ENCODE assay signal across 1 cellular context in the genomic region with DNA sequence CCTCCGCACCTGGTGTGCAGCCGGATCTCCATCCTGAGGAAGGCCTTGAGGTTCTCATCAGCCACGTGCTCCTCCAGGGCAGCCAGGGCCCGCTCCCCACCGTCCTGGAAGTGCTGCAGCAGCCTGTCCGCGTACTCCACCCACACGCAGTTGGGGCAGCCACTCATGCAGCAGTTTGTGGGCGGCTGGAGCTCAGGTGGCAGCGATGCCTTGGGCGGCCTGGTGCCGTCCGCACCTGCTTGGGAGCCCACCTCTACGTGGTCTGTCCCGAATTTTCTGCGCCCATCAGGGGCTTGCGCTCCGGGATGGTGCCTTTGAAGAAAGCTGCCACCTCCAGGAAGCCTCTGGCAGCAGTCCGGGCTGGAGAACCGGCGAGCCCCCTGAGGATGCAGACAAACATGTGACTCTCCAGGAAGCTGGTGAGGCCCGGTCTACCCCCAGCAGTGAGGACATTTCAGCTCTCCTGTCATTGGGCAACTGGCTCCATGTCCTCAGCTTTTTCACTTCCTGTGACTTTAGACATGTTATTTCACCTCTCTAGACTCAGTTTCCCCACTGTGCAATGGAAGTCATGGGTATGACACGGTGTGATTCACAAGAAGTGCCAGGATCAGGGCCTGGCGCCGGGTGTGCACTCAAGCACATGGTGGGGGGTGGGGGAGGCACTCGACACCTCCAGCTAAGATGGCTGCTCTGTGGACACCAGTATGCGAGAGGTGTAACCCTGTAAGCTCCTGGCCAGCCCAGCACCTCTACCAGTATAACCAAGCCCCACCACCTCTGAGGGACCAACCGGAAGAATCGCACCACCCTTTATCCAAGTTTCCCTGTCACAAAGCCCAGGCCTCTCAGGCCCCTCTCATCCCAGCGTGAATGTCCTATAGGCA.
TF ChIP-seq lines count a peak whose summit lies in the region.

No MANE protein-coding gene starts in this region.

TF ChIP-seq in HepG2, 621 proteins besides CTCF, POLR2A, EP300 and RAD21 (continues in another document):
- TF ChIP-seq ZBTB20 (CRISPR knock-in tag; IDR thresholded peaks at IDR 0.05; ENCODE audit: borderline replicate concordance, low read depth) (peak; percentile 55; the same call in 1 of the 2 replicates), HOXA3 (CRISPR knock-in tag; IDR thresholded peaks at IDR 0.05) (peak; percentile 58), ZNF367 (CRISPR knock-in tag; IDR thresholded peaks at IDR 0.05; ENCODE audit: borderline replicate concordance) (no peak), ISX (CRISPR knock-in tag; conservative IDR thresholded peaks at IDR 0.05) (no peak), YEATS4 (CRISPR knock-in tag; IDR thresholded peaks at IDR 0.05; ENCODE audit: borderline replicate concordance) (no peak), TMF1 (CRISPR knock-in tag; IDR thresholded peaks at IDR 0.05; ENCODE audit: low read depth) (peak; percentile 77; the same call in 1 of the 2 replicates), IRX3 (CRISPR knock-in tag; IDR thresholded peaks at IDR 0.05; ENCODE audit: borderline replicate concordance, low read depth) (peak; percentile 50; the same call in 1 of the 2 replicates), ZC3H4 (CRISPR knock-in tag; IDR thresholded peaks at IDR 0.05; ENCODE audit: borderline replicate concordance) (peak; percentile 74; the same call in 1 of the 2 replicates), ZNF160 (CRISPR knock-in tag; IDR thresholded peaks at IDR 0.05) (0 out of 2 replicates have a peak, but pooled peaks have one; percentile 1), ZNF816 (CRISPR knock-in tag; IDR thresholded peaks at IDR 0.05; ENCODE audit: borderline replicate concordance) (0 out of 2 replicates have a peak, but pooled peaks have one; percentile 24), MLLT10 (CRISPR knock-in tag; IDR thresholded peaks at IDR 0.05) (no peak), ZNF138 (CRISPR knock-in tag; IDR thresholded peaks at IDR 0.05; ENCODE audit: low read depth) (no peak), POLR2G (IDR thresholded peaks at IDR 0.05; ENCODE audit: low read depth, low read length) (peak; percentile 43; the same call in 1 of the 2 replicates), NR2F1 (CRISPR knock-in tag; IDR thresholded peaks at IDR 0.05) (no peak), KMT2B (CRISPR knock-in tag; IDR thresholded peaks at IDR 0.05) (no peak), LCORL (IDR thresholded peaks at IDR 0.05) (no peak), LCORL (CRISPR knock-in tag; IDR thresholded peaks at IDR 0.05) (no peak), ZNF558 (CRISPR knock-in tag; IDR thresholded peaks at IDR 0.05; ENCODE audit: borderline replicate concordance) (peak; percentile 80; the same call in 1 of the 2 replicates), CREB1 (IDR thresholded peaks at IDR 0.05) (no peak), CREB1 (CRISPR knock-in tag; IDR thresholded peaks at IDR 0.05) (no peak), NFYB (CRISPR knock-in tag; IDR thresholded peaks at IDR 0.05) (0 out of 2 replicates have a peak, but pooled peaks have one; percentile 7), ZNF709 (CRISPR knock-in tag; IDR thresholded peaks at IDR 0.05) (no peak), ZNF224 (CRISPR knock-in tag; IDR thresholded peaks at IDR 0.05) (peak; percentile 61; the same call in 1 of the 2 replicates), RBM22 (optimal IDR thresholded peaks at IDR 0.05; ENCODE audit: low read length) (peak; percentile 60), ZMYM2 (CRISPR knock-in tag; IDR thresholded peaks at IDR 0.05) (0 out of 2 replicates have a peak, but pooled peaks have one; percentile 44), RARA (CRISPR knock-in tag; IDR thresholded peaks at IDR 0.05) (no peak), ZNF563 (CRISPR knock-in tag; IDR thresholded peaks at IDR 0.05) (0 out of 2 replicates have a peak, but pooled peaks have one; percentile 9), GABPB1 (CRISPR knock-in tag; IDR thresholded peaks at IDR 0.05) (peak; percentile 41; the same call in 1 of the 2 replicates), SALL1 (CRISPR knock-in tag; IDR thresholded peaks at IDR 0.05) (peak; percentile 67), GABPA (IDR thresholded peaks at IDR 0.05; ENCODE audit: low read depth, low read length) (peak; percentile 28; the same call in 1 of the 2 replicates), GABPA (CRISPR knock-in tag; IDR thresholded peaks at IDR 0.05; ENCODE audit: low read depth) (peak; percentile 41; the same call in 1 of the 2 replicates), YY1 (IDR thresholded peaks at IDR 0.05; ENCODE audit: insufficient read depth, insufficient replicate concordance, low read depth, low read length) (peak; percentile 89), TGIF2 (CRISPR knock-in tag; IDR thresholded peaks at IDR 0.05) (0 out of 2 replicates have a peak, but pooled peaks have one; percentile 15), ZNF577 (CRISPR knock-in tag; IDR thresholded peaks at IDR 0.05; ENCODE audit: borderline replicate concordance, low read depth) (no peak), SAFB2 (CRISPR knock-in tag; IDR thresholded peaks at IDR 0.05; ENCODE audit: borderline replicate concordance, low read depth) (0 out of 2 replicates have a peak, but pooled peaks have one; percentile 39), NRL (CRISPR knock-in tag; IDR thresholded peaks at IDR 0.05; ENCODE audit: borderline replicate concordance) (peak; percentile 69), CCAR2 (optimal IDR thresholded peaks at IDR 0.05; ENCODE audit: low read depth, low read length) (no peak), ZNF747 (CRISPR knock-in tag; IDR thresholded peaks at IDR 0.05; ENCODE audit: borderline replicate concordance) (no peak), ZNF333 (CRISPR knock-in tag; IDR thresholded peaks at IDR 0.05; ENCODE audit: borderline replicate concordance) (peak; percentile 22; the same call in 1 of the 2 replicates), ZNF703 (CRISPR knock-in tag; IDR thresholded peaks at IDR 0.05; ENCODE audit: borderline replicate concordance) (no peak), ZNF777 (CRISPR knock-in tag; IDR thresholded peaks at IDR 0.05) (no peak), MXI1 (IDR thresholded peaks at IDR 0.05; ENCODE audit: borderline replicate concordance, low read depth, low read length) (0 out of 3 replicates have a peak, but pooled peaks have one; percentile 41), SIN3A (IDR thresholded peaks at IDR 0.05; ENCODE audit: borderline replicate concordance, low read depth, low read length) (peak; percentile 26; the same call in 1 of the 2 replicates), KLF6 (CRISPR knock-in tag; IDR thresholded peaks at IDR 0.05) (no peak), ZNF10 (CRISPR knock-in tag; IDR thresholded peaks at IDR 0.05; ENCODE audit: borderline replicate concordance, low read depth) (0 out of 2 replicates have a peak, but pooled peaks have one; percentile 15), RAD51 (IDR thresholded peaks at IDR 0.05; ENCODE audit: borderline replicate concordance) (no peak)
- TF ChIP-seq, protein P1, sequence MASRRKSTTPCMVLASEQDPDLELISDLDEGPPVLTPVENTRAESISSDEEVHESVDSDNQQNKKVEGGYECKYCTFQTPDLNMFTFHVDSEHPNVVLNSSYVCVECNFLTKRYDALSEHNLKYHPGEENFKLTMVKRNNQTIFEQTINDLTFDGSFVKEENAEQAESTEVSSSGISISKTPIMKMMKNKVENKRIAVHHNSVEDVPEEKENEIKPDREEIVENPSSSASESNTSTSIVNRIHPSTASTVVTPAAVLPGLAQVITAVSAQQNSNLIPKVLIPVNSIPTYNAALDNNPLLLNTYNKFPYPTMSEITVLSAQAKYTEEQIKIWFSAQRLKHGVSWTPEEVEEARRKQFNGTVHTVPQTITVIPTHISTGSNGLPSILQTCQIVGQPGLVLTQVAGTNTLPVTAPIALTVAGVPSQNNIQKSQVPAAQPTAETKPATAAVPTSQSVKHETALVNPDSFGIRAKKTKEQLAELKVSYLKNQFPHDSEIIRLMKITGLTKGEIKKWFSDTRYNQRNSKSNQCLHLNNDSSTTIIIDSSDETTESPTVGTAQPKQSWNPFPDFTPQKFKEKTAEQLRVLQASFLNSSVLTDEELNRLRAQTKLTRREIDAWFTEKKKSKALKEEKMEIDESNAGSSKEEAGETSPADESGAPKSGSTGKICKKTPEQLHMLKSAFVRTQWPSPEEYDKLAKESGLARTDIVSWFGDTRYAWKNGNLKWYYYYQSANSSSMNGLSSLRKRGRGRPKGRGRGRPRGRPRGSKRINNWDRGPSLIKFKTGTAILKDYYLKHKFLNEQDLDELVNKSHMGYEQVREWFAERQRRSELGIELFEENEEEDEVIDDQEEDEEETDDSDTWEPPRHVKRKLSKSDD (CRISPR knock-in tag; IDR thresholded peaks at IDR 0.05; ENCODE audit: low read depth): 0 out of 2 replicates have a peak, but pooled peaks have one; percentile 63
- TF ChIP-seq, protein P2, sequence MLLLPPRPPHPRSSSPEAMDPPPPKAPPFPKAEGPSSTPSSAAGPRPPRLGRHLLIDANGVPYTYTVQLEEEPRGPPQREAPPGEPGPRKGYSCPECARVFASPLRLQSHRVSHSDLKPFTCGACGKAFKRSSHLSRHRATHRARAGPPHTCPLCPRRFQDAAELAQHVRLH (CRISPR knock-in tag; IDR thresholded peaks at IDR 0.05; ENCODE audit: borderline replicate concordance, low read depth): peak; percentile 32; the same call in 1 of the 2 replicates
- TF ChIP-seq, protein P3, sequence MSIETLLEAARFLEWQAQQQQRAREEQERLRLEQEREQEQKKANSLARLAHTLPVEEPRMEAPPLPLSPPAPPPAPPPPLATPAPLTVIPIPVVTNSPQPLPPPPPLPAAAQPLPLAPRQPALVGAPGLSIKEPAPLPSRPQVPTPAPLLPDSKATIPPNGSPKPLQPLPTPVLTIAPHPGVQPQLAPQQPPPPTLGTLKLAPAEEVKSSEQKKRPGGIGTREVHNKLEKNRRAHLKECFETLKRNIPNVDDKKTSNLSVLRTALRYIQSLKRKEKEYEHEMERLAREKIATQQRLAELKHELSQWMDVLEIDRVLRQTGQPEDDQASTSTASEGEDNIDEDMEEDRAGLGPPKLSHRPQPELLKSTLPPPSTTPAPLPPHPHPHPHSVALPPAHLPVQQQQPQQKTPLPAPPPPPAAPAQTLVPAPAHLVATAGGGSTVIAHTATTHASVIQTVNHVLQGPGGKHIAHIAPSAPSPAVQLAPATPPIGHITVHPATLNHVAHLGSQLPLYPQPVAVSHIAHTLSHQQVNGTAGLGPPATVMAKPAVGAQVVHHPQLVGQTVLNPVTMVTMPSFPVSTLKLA (IDR thresholded peaks at IDR 0.05): no peak
- TF ChIP-seq, protein P4, sequence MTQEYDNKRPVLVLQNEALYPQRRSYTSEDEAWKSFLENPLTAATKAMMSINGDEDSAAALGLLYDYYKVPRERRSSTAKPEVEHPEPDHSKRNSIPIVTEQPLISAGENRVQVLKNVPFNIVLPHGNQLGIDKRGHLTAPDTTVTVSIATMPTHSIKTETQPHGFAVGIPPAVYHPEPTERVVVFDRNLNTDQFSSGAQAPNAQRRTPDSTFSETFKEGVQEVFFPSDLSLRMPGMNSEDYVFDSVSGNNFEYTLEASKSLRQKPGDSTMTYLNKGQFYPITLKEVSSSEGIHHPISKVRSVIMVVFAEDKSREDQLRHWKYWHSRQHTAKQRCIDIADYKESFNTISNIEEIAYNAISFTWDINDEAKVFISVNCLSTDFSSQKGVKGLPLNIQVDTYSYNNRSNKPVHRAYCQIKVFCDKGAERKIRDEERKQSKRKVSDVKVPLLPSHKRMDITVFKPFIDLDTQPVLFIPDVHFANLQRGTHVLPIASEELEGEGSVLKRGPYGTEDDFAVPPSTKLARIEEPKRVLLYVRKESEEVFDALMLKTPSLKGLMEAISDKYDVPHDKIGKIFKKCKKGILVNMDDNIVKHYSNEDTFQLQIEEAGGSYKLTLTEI (CRISPR knock-in tag; conservative IDR thresholded peaks at IDR 0.05): no peak
- TF ChIP-seq, protein P5, sequence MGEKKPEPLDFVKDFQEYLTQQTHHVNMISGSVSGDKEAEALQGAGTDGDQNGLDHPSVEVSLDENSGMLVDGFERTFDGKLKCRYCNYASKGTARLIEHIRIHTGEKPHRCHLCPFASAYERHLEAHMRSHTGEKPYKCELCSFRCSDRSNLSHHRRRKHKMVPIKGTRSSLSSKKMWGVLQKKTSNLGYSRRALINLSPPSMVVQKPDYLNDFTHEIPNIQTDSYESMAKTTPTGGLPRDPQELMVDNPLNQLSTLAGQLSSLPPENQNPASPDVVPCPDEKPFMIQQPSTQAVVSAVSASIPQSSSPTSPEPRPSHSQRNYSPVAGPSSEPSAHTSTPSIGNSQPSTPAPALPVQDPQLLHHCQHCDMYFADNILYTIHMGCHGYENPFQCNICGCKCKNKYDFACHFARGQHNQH (CRISPR knock-in tag; IDR thresholded peaks at IDR 0.05): no peak
- TF ChIP-seq, protein P6, sequence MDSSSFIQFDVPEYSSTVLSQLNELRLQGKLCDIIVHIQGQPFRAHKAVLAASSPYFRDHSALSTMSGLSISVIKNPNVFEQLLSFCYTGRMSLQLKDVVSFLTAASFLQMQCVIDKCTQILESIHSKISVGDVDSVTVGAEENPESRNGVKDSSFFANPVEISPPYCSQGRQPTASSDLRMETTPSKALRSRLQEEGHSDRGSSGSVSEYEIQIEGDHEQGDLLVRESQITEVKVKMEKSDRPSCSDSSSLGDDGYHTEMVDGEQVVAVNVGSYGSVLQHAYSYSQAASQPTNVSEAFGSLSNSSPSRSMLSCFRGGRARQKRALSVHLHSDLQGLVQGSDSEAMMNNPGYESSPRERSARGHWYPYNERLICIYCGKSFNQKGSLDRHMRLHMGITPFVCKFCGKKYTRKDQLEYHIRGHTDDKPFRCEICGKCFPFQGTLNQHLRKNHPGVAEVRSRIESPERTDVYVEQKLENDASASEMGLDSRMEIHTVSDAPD (CRISPR knock-in tag; IDR thresholded peaks at IDR 0.05): peak; percentile 45; the same call in 1 of the 2 replicates
- TF ChIP-seq, protein P7, sequence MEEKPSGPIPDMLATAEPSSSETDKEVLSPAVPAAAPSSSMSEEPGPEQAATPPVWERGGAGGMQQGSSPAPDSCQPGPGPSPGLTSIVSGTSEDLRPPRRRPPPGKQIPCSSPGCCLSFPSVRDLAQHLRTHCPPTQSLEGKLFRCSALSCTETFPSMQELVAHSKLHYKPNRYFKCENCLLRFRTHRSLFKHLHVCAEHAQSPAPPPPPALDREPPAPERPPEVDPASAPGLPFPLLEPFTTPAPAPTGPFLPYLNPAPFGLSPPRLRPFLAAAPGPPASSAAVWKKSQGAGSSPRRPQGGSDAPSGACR (CRISPR knock-in tag; IDR thresholded peaks at IDR 0.05): peak; percentile 5
- TF ChIP-seq, protein P8, sequence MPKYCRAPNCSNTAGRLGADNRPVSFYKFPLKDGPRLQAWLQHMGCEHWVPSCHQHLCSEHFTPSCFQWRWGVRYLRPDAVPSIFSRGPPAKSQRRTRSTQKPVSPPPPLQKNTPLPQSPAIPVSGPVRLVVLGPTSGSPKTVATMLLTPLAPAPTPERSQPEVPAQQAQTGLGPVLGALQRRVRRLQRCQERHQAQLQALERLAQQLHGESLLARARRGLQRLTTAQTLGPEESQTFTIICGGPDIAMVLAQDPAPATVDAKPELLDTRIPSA (CRISPR knock-in tag; IDR thresholded peaks at IDR 0.05; ENCODE audit: borderline replicate concordance): 0 out of 2 replicates have a peak, but pooled peaks have one; percentile 60
- TF ChIP-seq, protein P9, sequence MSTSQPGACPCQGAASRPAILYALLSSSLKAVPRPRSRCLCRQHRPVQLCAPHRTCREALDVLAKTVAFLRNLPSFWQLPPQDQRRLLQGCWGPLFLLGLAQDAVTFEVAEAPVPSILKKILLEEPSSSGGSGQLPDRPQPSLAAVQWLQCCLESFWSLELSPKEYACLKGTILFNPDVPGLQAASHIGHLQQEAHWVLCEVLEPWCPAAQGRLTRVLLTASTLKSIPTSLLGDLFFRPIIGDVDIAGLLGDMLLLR (CRISPR knock-in tag; IDR thresholded peaks at IDR 0.05): no peak
